Comparison of ENCODE assay signal across 14 cellular contexts in the genomic region with DNA sequence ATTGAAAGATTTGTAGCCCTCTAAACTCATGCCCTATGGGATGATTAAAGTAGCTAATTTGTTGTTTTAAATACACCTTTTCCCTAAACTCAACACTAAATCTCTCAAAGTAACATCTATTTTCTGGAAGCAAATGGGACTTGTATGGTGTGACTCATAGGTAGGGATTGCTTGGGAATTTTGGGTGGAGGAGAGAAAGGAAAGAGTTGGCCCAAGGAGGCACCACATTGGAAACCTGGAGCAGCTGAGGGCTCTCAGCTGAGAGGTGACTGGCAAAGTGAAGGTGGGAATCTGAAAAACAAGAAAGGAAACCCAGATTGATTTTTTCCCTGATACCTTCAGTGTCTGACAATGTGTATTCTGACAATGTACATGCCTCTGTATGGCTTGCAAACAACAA.
DNase-seq lines count a peak whose midpoint lies in the region; ATAC-seq and TF ChIP-seq lines count a peak whose summit lies in the region.
"Had no signal": no experiment of that assay in that cellular context is flagged by ENCODE, and none has a peak within 500 bp of the region (broad histone marks: within the 10 kb centered on the region; RNA-seq: fewer than 3 reads in every experiment).

No MANE protein-coding gene starts in this region.

- H3K9ac ChIP-seq in GM23248 (no peak overlapping the region), mesendoderm (ENCODE audit: low read length) (no peak overlapping the region)
- H3K9ac ChIP-seq: KMS-11 had no signal

- H3K9me3 ChIP-seq in GM23248 (ENCODE audit: low read depth): no peaks in the 10 kb centered on the region
- H3K9me3 ChIP-seq: BE2C had no signal

- H3K79me1 ChIP-seq in mesendoderm (ENCODE audit: low read length): no peaks in the 10 kb centered on the region

- ATAC-seq in GM19455 (IDR thresholded peaks at IDR 0.05; ENCODE audit: unreplicated experiment) (no peak), HG02981 (IDR thresholded peaks at IDR 0.05; ENCODE audit: unreplicated experiment) (no peak)

- H4K20me1 ChIP-seq in GM23248 (ENCODE audit: insufficient read depth): no peaks in the 10 kb centered on the region

- H3K56ac ChIP-seq in mesendoderm (ENCODE audit: low read length): no peak overlapping the region

- H3K36me3 ChIP-seq in GM23248 (ENCODE audit: low read depth) (no peaks in the 10 kb centered on the region), mesendoderm (ENCODE audit: control insufficient read depth, insufficient read depth, low read length) (no peaks in the 10 kb centered on the region)
- H3K36me3 ChIP-seq: BE2C had no signal

- H3K9me2 ChIP-seq in GM23248 (ENCODE audit: insufficient read depth): no peaks in the 10 kb centered on the region

- DNase-seq in AG09309 (ENCODE audit: low read depth) (peak; percentile 56), GM23248 (peak; percentile 31), mesendoderm (no peak), amniotic stem cell (lab: John Stamatoyannopoulos, UW) (no peak), DMS79 (lab: John Stamatoyannopoulos, UW) (no peak)
- DNase-seq: 8988T, BE2C, COR-L47, H9 had no signal

- H3F3A ChIP-seq in GM23248 (ENCODE audit: insufficient read depth): peaks cover 36% of the 10 kb centered on the region

- no peak overlapping the region for H4K8ac ChIP-seq in mesendoderm (ENCODE audit: low read depth, low read length)

- H2BK120ac ChIP-seq in mesendoderm (ENCODE audit: low read depth, low read length): no peak overlapping the region

- H3K4me2 ChIP-seq in GM23248 (ENCODE audit: unreplicated experiment) (peak overlapping the region; percentile 34), mesendoderm (ENCODE audit: low read length) (no peak overlapping the region)
- H3K4me2 ChIP-seq: KMS-11 had no signal

- H3K4me3 ChIP-seq in AG09309 (ENCODE audit: control insufficient read depth, low read depth, low read length) (no peak overlapping the region), GM23248 (no peak overlapping the region), mesendoderm (ENCODE audit: low read length) (no peak overlapping the region)

- H3K18ac ChIP-seq in mesendoderm (ENCODE audit: low read length): peak overlapping the region; percentile 77

- H2AK5ac ChIP-seq in mesendoderm (ENCODE audit: low read length): no peak overlapping the region

- H3K27me3 ChIP-seq in GM23248 (replicated peaks; ENCODE audit: insufficient read depth) (no peaks in the 10 kb centered on the region), mesendoderm (ENCODE audit: insufficient read depth, low read length, poor library complexity) (no peaks in the 10 kb centered on the region)
- H3K27me3 ChIP-seq: BE2C had no signal

- no peak overlapping the region for H2BK5ac ChIP-seq in mesendoderm (ENCODE audit: low read length)

- no peak overlapping the region for H3K4ac ChIP-seq in mesendoderm (ENCODE audit: low read depth, low read length)

- no peak overlapping the region for H2BK15ac ChIP-seq in mesendoderm (replicated peaks; ENCODE audit: low read depth)

- TF ChIP-seq CTCF in AG09309 (IDR thresholded peaks at IDR 0.05; ENCODE audit: control insufficient read depth, insufficient read depth, low read depth, low read length, missing control alignments) (no peak), VCaP (conservative IDR thresholded peaks at IDR 0.05) (no peak)

- H3K23ac ChIP-seq in mesendoderm (ENCODE audit: low read length): no peak overlapping the region

- H3K4me1 ChIP-seq in GM23248 (ENCODE audit: insufficient read depth): peaks cover 31% of the 10 kb centered on the region
- peaks cover 7% of the 10 kb centered on the region for H3K4me1 ChIP-seq in mesendoderm (ENCODE audit: control insufficient read depth, low read depth, low read length)
- H3K4me1 ChIP-seq: BE2C had no signal

- H4K5ac ChIP-seq in mesendoderm (ENCODE audit: low read length): no peak overlapping the region

- no peak overlapping the region for H2AFZ ChIP-seq in GM23248

- in situ Hi-C loops in GM23248 (cut with MboI): no loop called here

- H3K27ac ChIP-seq in GM23248 (no peak overlapping the region), VCaP (peak overlapping the region; percentile 70), mesendoderm (ENCODE audit: low read depth, low read length) (no peak overlapping the region)
- H3K27ac ChIP-seq: C4-2B, KMS-11 had no signal

- H3K79me2 ChIP-seq in GM23248 (ENCODE audit: insufficient read depth) (no peaks in the 10 kb centered on the region), mesendoderm (ENCODE audit: control insufficient read depth, insufficient read depth, low read length) (no peaks in the 10 kb centered on the region)

Comparison
In these comparisons a context has a peak if more than half of its experiments do, and no peak if none do; other contexts are left out.
1. DNase-seq: peak in AG09309 (single experiment) and GM23248 (single experiment); none in mesendoderm (single experiment), amniotic stem cell (single experiment) and DMS79 (single experiment).